ENCODE assay signal across 8 cellular contexts in the genomic region with DNA sequence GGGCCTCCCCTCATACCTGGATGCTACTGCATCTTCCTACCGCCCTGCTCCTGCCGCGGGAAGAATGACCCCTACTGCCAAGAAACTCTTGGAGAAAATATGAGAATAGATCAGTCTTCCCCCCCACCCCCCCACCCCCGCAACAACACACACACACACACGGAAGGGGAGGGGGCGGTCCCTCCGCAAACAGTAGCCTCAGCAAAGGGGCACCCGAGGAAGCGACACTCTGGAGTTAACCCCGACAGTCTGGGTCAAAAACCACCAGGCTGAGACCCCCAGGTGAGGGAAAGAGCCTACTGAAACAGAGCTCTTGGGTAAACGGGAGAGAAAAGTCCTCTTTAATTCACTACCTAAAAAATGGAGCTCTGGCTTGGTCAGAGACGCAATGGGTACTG. TPM values are rescaled to one million over a fixed set of nuclear protein-coding genes. Genes with fewer than 3 reads are reported as not detected.
DNase-seq lines count a peak whose midpoint lies in the region; ATAC-seq and TF ChIP-seq lines count a peak whose summit lies in the region.

No MANE protein-coding gene starts in this region.

- no peak for TF ChIP-seq CTCF in GM12875 (IDR thresholded peaks at IDR 0.05; ENCODE audit: borderline replicate concordance, insufficient read depth, low read depth, low read length)
- no peak for TF ChIP-seq CTCF in WI38 (IDR thresholded peaks at IDR 0.05; ENCODE audit: low read depth, low read length)
- TF ChIP-seq CTCF in fibroblast of villous mesenchyme (IDR thresholded peaks at IDR 0.05; ENCODE audit: insufficient read depth, low read depth, low read length) = no peak

- peaks cover 53 to 69% (median 54%) of the 10 kb centered on the region in 3 donors for H3K4me1 ChIP-seq in skeletal muscle tissue (ENCODE audit: control insufficient read depth in 3 of 3, insufficient read depth in 3 of 3, low read length in 3 of 3)

- peaks cover 0 to 22% (median 15%) of the 10 kb centered on the region in 3 donors for H3K36me3 ChIP-seq in skeletal muscle tissue (ENCODE audit: control insufficient read depth in 3 of 3, insufficient read depth in 3 of 3, low read length in 3 of 3)

- no peak for ATAC-seq in GM19328 (IDR thresholded peaks at IDR 0.05; ENCODE audit: unreplicated experiment)
- no peak for ATAC-seq in HG02885 (IDR thresholded peaks at IDR 0.05; ENCODE audit: poor library complexity, unreplicated experiment)
- ATAC-seq in HG03045 (IDR thresholded peaks at IDR 0.05; ENCODE audit: unreplicated experiment) = no peak

- no peaks in the 10 kb centered on the region for H3K27me3 ChIP-seq in skeletal muscle tissue (ENCODE audit: control insufficient read depth in 3 of 3, insufficient read depth in 3 of 3, low read length in 3 of 3)

- DNase-seq in fibroblast of villous mesenchyme (ENCODE audit: low read depth) (no peak), iPS-NIHi11 (ENCODE audit: low spot score) (no peak)

- peak overlapping the region; percentile 95 for H3K27ac ChIP-seq in skeletal muscle tissue (ENCODE audit: low read depth, low read length)

- H3K9ac ChIP-seq in skeletal muscle tissue (ENCODE audit: low read depth in 1 of 3, low read length in 3 of 3) = peak overlapping the region; percentile 96 to 97 (median 97)

- peak overlapping the region; percentile 77 for H3K4me3 ChIP-seq in GM12875 (ENCODE audit: low read depth, low read length)
- peak overlapping the region; percentile 72 for H3K4me3 ChIP-seq in WI38 (ENCODE audit: low read depth, low read length)
- peak overlapping the region; percentile 97 for H3K4me3 ChIP-seq in fibroblast of villous mesenchyme (ENCODE audit: low read depth, low read length)
- peak overlapping the region; percentile 89 to 90 (median 89) for H3K4me3 ChIP-seq in skeletal muscle tissue (ENCODE audit: low read length in 3 of 3)

- no peaks in the 10 kb centered on the region for H3K9me3 ChIP-seq in skeletal muscle tissue (ENCODE audit: control insufficient read depth in 3 of 3, low read length in 3 of 3)

RNA-seq across cellular contexts. Expression of a gene that starts 1.2 kb away (rescaled TPM):
- 5.2 and 7.3 TPM in 2 replicates for total RNA-seq in fibroblast of villous mesenchyme
- total RNA-seq in skeletal muscle tissue = 2.6 TPM

RNA-seq across cellular contexts. Expression of a gene that starts 33.1 kb away (rescaled TPM):
- 60.6 and 68.7 TPM in 2 replicates for total RNA-seq in fibroblast of villous mesenchyme
- total RNA-seq in skeletal muscle tissue = 48.0 TPM

RNA-seq across cellular contexts. Expression of a gene that starts 34.1 kb away (rescaled TPM):
- 1.3 and 2.2 TPM in 2 replicates for total RNA-seq in fibroblast of villous mesenchyme
- total RNA-seq in skeletal muscle tissue = 129 TPM

RNA-seq across cellular contexts. Expression of a gene that starts 54.6 kb away (rescaled TPM):
- total RNA-seq in fibroblast of villous mesenchyme = 32.5 and 46.2 TPM in 2 replicates
- total RNA-seq in skeletal muscle tissue = 16.2 TPM

Comparison
In these comparisons a context has a peak if more than half of its experiments do, and no peak if none do; other contexts are left out.
1. RNA of a gene that starts 34.1 kb away (total RNA-seq): 129 TPM in skeletal muscle tissue (single experiment); 1.3 to 2.2 TPM in fibroblast of villous mesenchyme; every median in the first group is over 10 times any median in the second.
2. Peak in every context shown above with its lines, with median percentiles within 50 percentile points of each other: H3K4me3 ChIP-seq.